ENCODE assay signal across 13 cellular contexts in genomic region chr22:47064016-47064415, GRCh38.
"Had no signal": no experiment of that assay in that cellular context is flagged by ENCODE, and none has a peak within 500 bp of the region (broad histone marks: within the 10 kb centered on the region; RNA-seq: fewer than 3 reads in every experiment).

No MANE protein-coding gene starts in this region.

- H3K27ac Mint-ChIP-seq: activated CD4-positive, alpha-beta T cell treated with anti-CD3 and anti-CD28 coated beads, Interleukin-2, amount 10 ng/mL, durations not matched to agents 7 days and 5 days; activated naive CD8-positive, alpha-beta T cell treated with anti-CD3 and anti-CD28 coated beads, Interleukin-2, amount 50 U/mL, for 24 hours; natural killer cell treated with Interleukin-12 subunit alpha and Interleukin-12 subunit beta and Interleukin-15 and Interleukin-18, amount 100 ng/mL, for 72 hours had no signal

- H3K4me3 ChIP-seq: breast epithelium, gastroesophageal sphincter, left lung, thoracic aorta had no signal

- DNase-seq: activated CD4-positive, alpha-beta T cell treated with anti-CD3 and anti-CD28 coated beads, Interleukin-2, amount 10 ng/mL, durations not matched to agents 7 days and 5 days; activated naive CD4-positive, alpha-beta T cell treated with Interleukin-2 at 50 U/mL for 16 hours; activated naive CD8-positive, alpha-beta T cell treated with anti-CD3 and anti-CD28 coated beads, Interleukin-2, amount 50 U/mL, for 24 hours; erythroblast; mesendoderm; stimulated activated CD4-positive, alpha-beta T cell treated with anti-CD3 and anti-CD28 coated beads, Interleukin-12 subunit alpha, Interleukin-12 subunit beta, amount 100 ng/mL, for 4 hours; stimulated activated CD4-positive, alpha-beta T cell treated with anti-CD3 and anti-CD28 coated beads, Interleukin-2, amount 100 ng/mL, for 24 hours had no signal

- ATAC-seq: activated naive CD8-positive, alpha-beta T cell treated with anti-CD3 and anti-CD28 coated beads, Interleukin-2, amount 50 U/mL, for 24 hours; gastroesophageal sphincter; left lung had no signal

- H3K36me3 Mint-ChIP-seq: natural killer cell treated with Interleukin-12 subunit alpha and Interleukin-12 subunit beta and Interleukin-15 and Interleukin-18, amount 100 ng/mL, for 72 hours had no signal

- H3K27ac ChIP-seq: breast epithelium, gastroesophageal sphincter, left lung, thoracic aorta had no signal

- H3K27me3 Mint-ChIP-seq: activated CD4-positive, alpha-beta T cell treated with anti-CD3 and anti-CD28 coated beads, Interleukin-2, amount 10 ng/mL, durations not matched to agents 7 days and 5 days; activated naive CD8-positive, alpha-beta T cell treated with anti-CD3 and anti-CD28 coated beads, Interleukin-2, amount 50 U/mL, for 24 hours; natural killer cell treated with Interleukin-12 subunit alpha and Interleukin-12 subunit beta and Interleukin-15 and Interleukin-18, amount 100 ng/mL, for 72 hours had no signal

- H3K4me3 Mint-ChIP-seq: activated CD4-positive, alpha-beta T cell treated with anti-CD3 and anti-CD28 coated beads, Interleukin-2, amount 10 ng/mL, durations not matched to agents 7 days and 5 days; activated naive CD8-positive, alpha-beta T cell treated with anti-CD3 and anti-CD28 coated beads, Interleukin-2, amount 50 U/mL, for 24 hours; activated T-helper 1 cell treated with anti-CD3 and anti-CD28 coated beads, Interleukin-12 subunit alpha, Interleukin-12 subunit beta, Interleukin-2, Interleukin-4 antibody, amounts not matched to agents 30 ng/mL and 10 ng/mL and 1 ng/mL, durations not matched to agents 14 hours and 24 hours and 36 hours; natural killer cell treated with Interleukin-12 subunit alpha and Interleukin-12 subunit beta and Interleukin-15 and Interleukin-18, amount 100 ng/mL, for 72 hours had no signal

- H3K36me3 ChIP-seq: breast epithelium had no signal

- H3K4me1 ChIP-seq: breast epithelium, gastroesophageal sphincter, left lung had no signal

- H3K9me3 Mint-ChIP-seq: activated CD4-positive, alpha-beta T cell treated with anti-CD3 and anti-CD28 coated beads, Interleukin-2, amount 10 ng/mL, durations not matched to agents 7 days and 5 days; activated naive CD8-positive, alpha-beta T cell treated with anti-CD3 and anti-CD28 coated beads, Interleukin-2, amount 50 U/mL, for 24 hours; activated T-helper 1 cell treated with anti-CD3 and anti-CD28 coated beads, Interleukin-12 subunit alpha, Interleukin-12 subunit beta, Interleukin-2, Interleukin-4 antibody, amounts not matched to agents 30 ng/mL and 10 ng/mL and 1 ng/mL, durations not matched to agents 14 hours and 24 hours and 36 hours; natural killer cell treated with Interleukin-12 subunit alpha and Interleukin-12 subunit beta and Interleukin-15 and Interleukin-18, amount 100 ng/mL, for 72 hours had no signal

- H3K27me3 ChIP-seq: breast epithelium, gastroesophageal sphincter, left lung had no signal

- H3K9me3 ChIP-seq: breast epithelium, gastroesophageal sphincter, left lung, thoracic aorta had no signal
